In genomic region chr7:142030846-142031245, GRCh38 we compare ENCODE assay signal across 15 cellular contexts. TPM values are rescaled to one million over a fixed set of nuclear protein-coding genes. Genes with fewer than 3 reads are reported as not detected.
DNase-seq lines count a peak whose midpoint lies in the region; ATAC-seq and TF ChIP-seq lines count a peak whose summit lies in the region.
"Had no signal": no experiment of that assay in that cellular context is flagged by ENCODE, and none has a peak within 500 bp of the region (broad histone marks: within the 10 kb centered on the region; RNA-seq: fewer than 3 reads in every experiment).

No MANE protein-coding gene starts in this region.

- TF ChIP-seq CTCF in MCF 10A (IDR thresholded peaks at IDR 0.05; ENCODE audit: unreplicated experiment): no peak
- TF ChIP-seq CTCF in breast epithelium (IDR thresholded peaks at IDR 0.05): no peak
- no peak for TF ChIP-seq CTCF in RWPE2 (IDR thresholded peaks at IDR 0.05; ENCODE audit: poor library complexity, severe bottlenecking)
- no peak for TF ChIP-seq CTCF in left lung (IDR thresholded peaks at IDR 0.05)
- no peak for TF ChIP-seq CTCF in glutamatergic neuron (IDR thresholded peaks at IDR 0.05; ENCODE audit: partially characterized antibody, unreplicated experiment)

- no peak overlapping the region for H3K4me3 Mint-ChIP-seq in MCF 10A (ENCODE audit: unreplicated experiment)
- H3K4me3 Mint-ChIP-seq in glutamatergic neuron (ENCODE audit: unreplicated experiment): no peak overlapping the region

- CTCF ChIA-PET in MCF 10A (lab: Yijun Ruan, JAX): interaction anchor here (0.6 to 6.5 kb wide), 11 partner anchors 9 to 1269 kb away, joined by 3 to 108 read pairs (median 3); partner anchors contain the start of gene TAS2R38

- intact Hi-C loops in MCF 10A (cut with micrococcal nuclease) (loop anchor here (1.0 to 10.0 kb wide), 2 partner anchors 55 to 154 kb away; no protein-coding TSS in a partner anchor), breast epithelium (cut with DNase I; ENCODE audit: low total_unique reads) (no loop called here), left lung (cut with DNase I) (no loop called here)

- H3K9me3 ChIP-seq in breast epithelium (no peaks in the 10 kb centered on the region), RWPE2 (ENCODE audit: severe bottlenecking) (no peaks in the 10 kb centered on the region), left lung (no peaks in the 10 kb centered on the region)
- H3K9me3 ChIP-seq: Peyer's patch had no signal

- H3K4me1 Mint-ChIP-seq in MCF 10A (ENCODE audit: insufficient read depth, unreplicated experiment) (peaks cover 18% of the 10 kb centered on the region), glutamatergic neuron (ENCODE audit: low read depth, unreplicated experiment) (no peaks in the 10 kb centered on the region)

- TF ChIP-seq POLR2A in breast epithelium (IDR thresholded peaks at IDR 0.05): no peak

- ATAC-seq in RWPE2 (ENCODE audit: low read depth) (no peak), left lung (peak; percentile 47), HG02798 (IDR thresholded peaks at IDR 0.05; ENCODE audit: poor library complexity, unreplicated experiment) (no peak)

- H3K36me3 ChIP-seq in breast epithelium: no peaks in the 10 kb centered on the region
- no peaks in the 10 kb centered on the region for H3K36me3 ChIP-seq in RWPE2 (ENCODE audit: low read depth)
- H3K36me3 ChIP-seq in left lung: peaks cover 0 to 10% of the 10 kb centered on the region in 2 donors

- H3K27ac Mint-ChIP-seq in MCF 10A (ENCODE audit: low read depth, unreplicated experiment) (peak overlapping the region; percentile 3), glutamatergic neuron (ENCODE audit: unreplicated experiment) (no peak overlapping the region)

- H3K4me1 ChIP-seq in breast epithelium (no peaks in the 10 kb centered on the region), RWPE2 (ENCODE audit: insufficient read depth, poor library complexity, severe bottlenecking) (peaks cover 20% of the 10 kb centered on the region), left lung (peaks cover 0 to 16% of the 10 kb centered on the region in 2 donors)
- H3K4me1 ChIP-seq: Peyer's patch had no signal

- H3K27me3 ChIP-seq in breast epithelium (no peaks in the 10 kb centered on the region), RWPE2 (ENCODE audit: insufficient read depth, poor library complexity, severe bottlenecking) (no peaks in the 10 kb centered on the region), left lung (no peaks in the 10 kb centered on the region)
- H3K27me3 ChIP-seq: Peyer's patch had no signal

- H3K9me3 Mint-ChIP-seq in MCF 10A (ENCODE audit: unreplicated experiment) (no peaks in the 10 kb centered on the region), glutamatergic neuron (ENCODE audit: unreplicated experiment) (no peaks in the 10 kb centered on the region)

- H3K4me3 ChIP-seq in breast epithelium (no peak overlapping the region), RWPE2 (ENCODE audit: severe bottlenecking) (no peak overlapping the region), left lung (no peak overlapping the region)
- H3K4me3 ChIP-seq: Peyer's patch had no signal

- H3K36me3 Mint-ChIP-seq in MCF 10A (ENCODE audit: insufficient read depth, unreplicated experiment): no peaks in the 10 kb centered on the region
- no peaks in the 10 kb centered on the region for H3K36me3 Mint-ChIP-seq in glutamatergic neuron (ENCODE audit: unreplicated experiment)

- no TSS peak for BruUV-seq in MCF 10A (replicated peaks; lab: Mats Ljungman, UMichigan)

- H3K27ac ChIP-seq in breast epithelium (no peak overlapping the region), RWPE2 (ENCODE audit: poor library complexity, severe bottlenecking) (peak overlapping the region; percentile 33), left lung (peak overlapping the region in 1 of 2 donors; percentile 61)
- H3K27ac ChIP-seq: C4-2B had no signal

- POLR2A ChIA-PET in MCF 10A (lab: Yijun Ruan, JAX): interaction anchor here (0.6 to 2.7 kb wide), 2 partner anchors 27 to 55 kb away, joined by 4 to 10 read pairs; no protein-coding TSS in a partner anchor

- H3K27me3 Mint-ChIP-seq in MCF 10A (ENCODE audit: insufficient read depth, unreplicated experiment) (no peaks in the 10 kb centered on the region), glutamatergic neuron (ENCODE audit: unreplicated experiment) (no peaks in the 10 kb centered on the region)

- DNase-seq in MCF 10A (ENCODE audit: unreplicated experiment) (no peak), breast epithelium (ENCODE audit: low spot score in 2 of 2) (no peak), RWPE2 (ENCODE audit: low spot score) (no peak), left lung (no peak), DMS114 treated with DMSO at 0.1 percent for 48 hours (lab: John Stamatoyannopoulos, UW; ENCODE audit: unreplicated experiment) (no peak), GM19238 (ENCODE audit: insufficient read length, low spot score) (no peak), glutamatergic neuron (no peak)
- DNase-seq: COR-L47, NCI-H1436, NCI-H2081, NCI-H510A treated with DMSO at 0.1 percent for 48 hours, Peyer's patch, Right ventricle myocardium superior had no signal

RNA-seq across cellular contexts. Expression of gene MGAM, which starts 35.2 kb away (rescaled TPM):
- total RNA-seq in MCF 10A (2022): 0.22 and 0.23 TPM in 2 replicates
- 1 to 10 TPM in 1 of 3 donors, under 1 TPM in 2; 0.32 to 7.0 (median 0.66) TPM for total RNA-seq in breast epithelium
- total RNA-seq in left lung: 10 to 100 TPM in 1 of 2 donors, 1 to 10 TPM in 1; 1.6 to 36.5 TPM
- 0.05 TPM for total RNA-seq in glutamatergic neuron (ENCODE audit: unreplicated experiment)

RNA-seq across cellular contexts. Expression of gene TAS2R38, which starts 57.3 kb away (rescaled TPM):
- total RNA-seq in MCF 10A (2022) (not detected in 2 replicates), breast epithelium (not detected), left lung (not detected), glutamatergic neuron (ENCODE audit: unreplicated experiment) (not detected)
- total RNA-seq: Right ventricle myocardium superior had no signal
